Comparison of ENCODE assay signal across 14 cellular contexts in genomic region chr14:88245321-88245720, GRCh38.
A peak's percentile ranks its signal among the peaks of the same experiment; 100 is the strongest.
DNase-seq lines count a peak whose midpoint lies in the region; ATAC-seq and TF ChIP-seq lines count a peak whose summit lies in the region.
"Had no signal": no experiment of that assay in that cellular context is flagged by ENCODE, and none has a peak within 500 bp of the region (broad histone marks: within the 10 kb centered on the region; RNA-seq: fewer than 3 reads in every experiment).

No MANE protein-coding gene starts in this region.

- H4K20me1 ChIP-seq in PC-3 (ENCODE audit: low read length), result no peaks in the 10 kb centered on the region

- TF ChIP-seq CTCF in PC-3 (conservative IDR thresholded peaks at IDR 0.05; ENCODE audit: low read depth, low read length), result no peak

- H3K36me3 ChIP-seq in PC-3 (ENCODE audit: low read depth, low read length), result no peaks in the 10 kb centered on the region
- H3K36me3 ChIP-seq: suprapubic skin had no signal

- intact Hi-C loops in PC-3 (cut with micrococcal nuclease), result no loop called here
- intact Hi-C loops in activated naive CD4-positive, alpha-beta T cell treated with anti-CD3 and anti-CD28 coated beads for 36 hours (cut with micrococcal nuclease), result no loop called here

- no peaks in the 10 kb centered on the region for H3K79me2 ChIP-seq in PC-3 (ENCODE audit: low read length)

- no peaks in the 10 kb centered on the region for H3K9me3 Mint-ChIP-seq in activated naive CD4-positive, alpha-beta T cell treated with anti-CD3 and anti-CD28 coated beads for 36 hours
- H3K9me3 Mint-ChIP-seq: activated CD4-positive, alpha-beta T cell treated with anti-CD3 and anti-CD28 coated beads, Interleukin-2, amount 10 ng/mL, durations not matched to agents 7 days and 5 days had no signal

- peak overlapping the region; percentile 18; the same call in 1 of the 2 replicates for H3K4me2 ChIP-seq in PC-3 (ENCODE audit: low read length)

- BruUV-seq in PC-3 (replicated peaks; lab: Mats Ljungman, UMichigan), result no TSS peak

- no peak overlapping the region for H3K4me3 Mint-ChIP-seq in activated naive CD4-positive, alpha-beta T cell treated with anti-CD3 and anti-CD28 coated beads for 36 hours
- H3K4me3 Mint-ChIP-seq: activated CD4-positive, alpha-beta T cell treated with anti-CD3 and anti-CD28 coated beads, Interleukin-2, amount 10 ng/mL, durations not matched to agents 7 days and 5 days; B cell had no signal

- H3K27me3 Mint-ChIP-seq in activated naive CD4-positive, alpha-beta T cell treated with anti-CD3 and anti-CD28 coated beads for 36 hours (ENCODE audit: low read depth), result peaks cover 21% of the 10 kb centered on the region

- no peak overlapping the region for H3K27ac Mint-ChIP-seq in activated naive CD4-positive, alpha-beta T cell treated with anti-CD3 and anti-CD28 coated beads for 36 hours
- H3K27ac Mint-ChIP-seq: activated CD4-positive, alpha-beta T cell treated with anti-CD3 and anti-CD28 coated beads, Interleukin-2, amount 10 ng/mL, durations not matched to agents 7 days and 5 days; B cell had no signal

- H3K36me3 Mint-ChIP-seq in activated naive CD4-positive, alpha-beta T cell treated with anti-CD3 and anti-CD28 coated beads for 36 hours (ENCODE audit: low read depth), result no peaks in the 10 kb centered on the region

- H3K9me2 ChIP-seq in PC-3 (replicated peaks; ENCODE audit: low read length), result no peaks in the 10 kb centered on the region

- DNase-seq in COLO668 (lab: John Stamatoyannopoulos, UW; ENCODE audit: unreplicated experiment) (peak; percentile 70), NCI-H1092 treated with DMSO at 0.1 percent for 48 hours (lab: John Stamatoyannopoulos, UW) (peak; percentile 58), PC-3 (peak; percentile 23), left kidney (ENCODE audit: low read depth, low spot score) (peak; percentile 91), hepatic stellate cell (ENCODE audit: low spot score) (no peak), LoVo (ENCODE audit: low spot score) (no peak)
- no peak for DNase-seq in activated naive CD4-positive, alpha-beta T cell treated with anti-CD3 and anti-CD28 coated beads for 36 hours
- DNase-seq: activated CD4-positive, alpha-beta T cell treated with anti-CD3 and anti-CD28 coated beads, Interleukin-2, amount 10 ng/mL, durations not matched to agents 7 days and 5 days; activated T-cell treated with anti-CD3 and anti-CD28 coated beads, Interleukin-2, amount 50 U/mL, for 48 hours; DMS79 treated with DMSO at 0.1 percent for 48 hours; NCI-H446 had no signal

- no peak overlapping the region for H3K9ac ChIP-seq in PC-3 (ENCODE audit: low read length)

- H3K9me3 ChIP-seq in PC-3 (ENCODE audit: low read length), result no peaks in the 10 kb centered on the region
- H3K9me3 ChIP-seq: suprapubic skin had no signal

- no peaks in the 10 kb centered on the region for H3F3A ChIP-seq in PC-3 (ENCODE audit: low read length, unreplicated experiment)

- POLR2A ChIA-PET in PC-3 (lab: Charles Lee; ENCODE audit: unreplicated experiment), result no interaction called here

- CTCF ChIA-PET in PC-3 (lab: Charles Lee), result no interaction called here
- CTCF ChIA-PET in activated naive CD4-positive, alpha-beta T cell treated with anti-CD3 and anti-CD28 coated beads for 36 hours (lab: Charles Lee), result no interaction called here

- H3K4me1 Mint-ChIP-seq in activated naive CD4-positive, alpha-beta T cell treated with anti-CD3 and anti-CD28 coated beads for 36 hours (ENCODE audit: low read depth), result no peaks in the 10 kb centered on the region
- H3K4me1 Mint-ChIP-seq: activated CD4-positive, alpha-beta T cell treated with anti-CD3 and anti-CD28 coated beads, Interleukin-2, amount 10 ng/mL, durations not matched to agents 7 days and 5 days; B cell had no signal

- ATAC-seq in PC-3 (no peak; the same call in 1 of the 2 replicates), HG02840 (IDR thresholded peaks at IDR 0.05; ENCODE audit: low FRiP score, unreplicated experiment) (no peak)

- 0 out of 2 replicates have a peak, but pooled peaks cover 4% of the 10 kb centered on the region for H3K4me1 ChIP-seq in PC-3 (ENCODE audit: insufficient read depth, low read length)
- H3K4me1 ChIP-seq: suprapubic skin had no signal

- no peak overlapping the region for H3K4me3 ChIP-seq in PC-3 (ENCODE audit: low read length)
- H3K4me3 ChIP-seq: suprapubic skin had no signal

- peaks cover 7% of the 10 kb centered on the region for H3K27me3 ChIP-seq in PC-3 (ENCODE audit: low read length)

- no peak overlapping the region for H2AFZ ChIP-seq in PC-3 (ENCODE audit: low read length)

- no peak overlapping the region for H3K27ac ChIP-seq in PC-3 (ENCODE audit: low read length)
- H3K27ac ChIP-seq: suprapubic skin had no signal

Comparison
In these comparisons a context has a peak if more than half of its experiments do, and no peak if none do; other contexts are left out.
1. DNase-seq: peak in COLO668 (single experiment), NCI-H1092 treated with DMSO at 0.1 percent for 48 hours (single experiment), PC-3 (single experiment) and left kidney (single experiment); none in hepatic stellate cell (single experiment), activated naive CD4-positive, alpha-beta T cell treated with anti-CD3 and anti-CD28 coated beads for 36 hours (single experiment) and LoVo (single experiment).